Comparison of ENCODE assay signal across 21 cellular contexts in the genomic region with DNA sequence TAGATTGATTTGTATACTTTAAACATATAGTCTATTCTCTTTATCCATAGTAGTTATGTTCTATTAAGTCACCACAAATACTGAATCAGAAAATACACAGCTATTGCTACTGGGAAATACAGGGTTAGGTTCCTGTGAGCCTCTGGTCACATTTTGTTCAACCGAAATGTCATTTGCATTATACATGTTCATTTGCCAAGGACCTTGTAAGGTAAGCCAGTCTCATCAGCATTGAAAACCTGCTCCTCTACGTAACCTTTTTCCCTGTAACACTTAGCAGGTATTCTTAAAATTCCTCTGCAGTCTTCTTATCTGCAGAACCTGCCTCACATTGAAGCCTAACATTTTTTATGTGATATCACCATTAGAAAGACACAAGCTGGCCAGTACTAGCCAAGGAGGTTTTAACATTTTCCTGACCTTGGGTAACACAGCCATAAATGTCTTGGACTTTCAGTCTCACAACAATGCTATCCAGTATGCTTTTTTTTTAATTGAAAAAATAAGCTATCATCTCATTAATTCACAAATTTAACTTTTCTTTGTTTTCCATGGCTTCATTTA.
DNase-seq lines count a peak whose midpoint lies in the region; ATAC-seq and TF ChIP-seq lines count a peak whose summit lies in the region.
"Had no signal": no experiment of that assay in that cellular context is flagged by ENCODE, and none has a peak within 500 bp of the region (broad histone marks: within the 10 kb centered on the region; RNA-seq: fewer than 3 reads in every experiment).

No MANE protein-coding gene starts in this region.

- peaks cover 19% of the 10 kb centered on the region for H3K9me3 Mint-ChIP-seq in stimulated activated effector memory CD8-positive, alpha-beta T cell treated with anti-CD3 and anti-CD28 coated beads, Interleukin-12 subunit alpha, Interleukin-12 subunit beta, amount 100 ng/mL, for 72 hours

- no peaks in the 10 kb centered on the region for H3K4me1 ChIP-seq in right cardiac atrium (ENCODE audit: control insufficient read depth, insufficient read depth, low read length)
- H3K4me1 ChIP-seq in heart left ventricle, result peaks cover 0 to 21% (median 0%) of the 10 kb centered on the region in 12 donors
- H3K4me1 ChIP-seq in right atrium auricular region, result no peaks in the 10 kb centered on the region
- H3K4me1 ChIP-seq: BLaER1 had no signal

- H3K27me3 ChIP-seq in right cardiac atrium (ENCODE audit: control insufficient read depth, insufficient read depth) (no peaks in the 10 kb centered on the region), heart left ventricle (no peaks in the 10 kb centered on the region), right atrium auricular region (no peaks in the 10 kb centered on the region)
- H3K27me3 ChIP-seq: BLaER1 had no signal

- intact Hi-C loops in Right ventricle myocardium inferior (cut with DNase I) (loop anchor here (5.0 kb wide), 1 partner anchor 434 kb away; no protein-coding TSS in a partner anchor), right cardiac atrium (cut with DNase I) (no loop called here), heart left ventricle (cut with DNase I) (loop anchor here in 3 of 10 donors (5.0 to 10.0 kb wide), 3 partner anchors 141 to 434 kb away; no protein-coding TSS in a partner anchor), left ventricle myocardium superior (cut with micrococcal nuclease) (no loop called here)

- ATAC-seq in Right ventricle myocardium inferior (peak; percentile 7), right cardiac atrium (no peak), heart left ventricle (peak; percentile 50 to 63 (median 58)), left ventricle myocardium superior (peak; percentile 56), HG02938 (IDR thresholded peaks at IDR 0.05; ENCODE audit: unreplicated experiment) (no peak)
- no peak for ATAC-seq in stimulated activated effector memory CD8-positive, alpha-beta T cell treated with anti-CD3 and anti-CD28 coated beads, Interleukin-12 subunit alpha, Interleukin-12 subunit beta, amount 100 ng/mL, for 72 hours
- ATAC-seq: CD8-positive, alpha-beta T cell; GM12878 had no signal

- no peaks in the 10 kb centered on the region for H3K36me3 Mint-ChIP-seq in stimulated activated effector memory CD8-positive, alpha-beta T cell treated with anti-CD3 and anti-CD28 coated beads, Interleukin-12 subunit alpha, Interleukin-12 subunit beta, amount 100 ng/mL, for 72 hours
- H3K36me3 Mint-ChIP-seq: CD4-positive, CD25-positive, alpha-beta regulatory T cell; CD8-positive, alpha-beta T cell had no signal

- H3K9me3 ChIP-seq in right cardiac atrium (ENCODE audit: control insufficient read depth, low read length) (no peaks in the 10 kb centered on the region), heart left ventricle (no peaks in the 10 kb centered on the region), right atrium auricular region (no peaks in the 10 kb centered on the region)
- H3K9me3 ChIP-seq: BLaER1 had no signal

- WGBS in right cardiac atrium, result 69% methylated on average over 2 of the region's 2 CpGs
- WGBS in heart left ventricle, 4 donors, result 32 to 49% (median 37%) methylated on average over 2 of the region's 2 CpGs

- no peak for DNase-seq in Right ventricle myocardium inferior (ENCODE audit: missing footprints)
- DNase-seq in right cardiac atrium, result no peak
- DNase-seq in heart left ventricle, result no peak
- no peak for DNase-seq in right atrium auricular region (ENCODE audit: low spot score)
- no peak for DNase-seq in left ventricle myocardium superior
- DNase-seq in stimulated activated effector memory CD8-positive, alpha-beta T cell treated with anti-CD3 and anti-CD28 coated beads, Interleukin-12 subunit alpha, Interleukin-12 subunit beta, amount 100 ng/mL, for 72 hours (ENCODE audit: low spot score in 2 of 2), result no peak
- DNase-seq: CD4-positive, CD25-positive, alpha-beta regulatory T cell; CD8-positive, alpha-beta T cell; DMS 273 treated with DMSO at 0.1 percent for 48 hours; DMS79; EL; GDM1; GM23248; H7; HCEC 1CT had no signal

- H3K4me3 ChIP-seq in right cardiac atrium (ENCODE audit: low read length) (no peak overlapping the region), heart left ventricle (no peak overlapping the region), right atrium auricular region (no peak overlapping the region)
- H3K4me3 ChIP-seq: BLaER1, GM12878, GM23248 had no signal

- TF ChIP-seq CTCF in heart left ventricle (IDR thresholded peaks at IDR 0.05), result no peak
- TF ChIP-seq CTCF in right atrium auricular region (IDR thresholded peaks at IDR 0.05), result no peak

- H3K27ac ChIP-seq in right cardiac atrium (ENCODE audit: low read length) (no peak overlapping the region), heart left ventricle (peak overlapping the region in 8 of 12 donors; percentile 60 to 86 (median 70)), right atrium auricular region (no peak overlapping the region)
- H3K27ac ChIP-seq: 22Rv1, BLaER1, C4-2B, GM23248 had no signal

- no peak for TF ChIP-seq POLR2A in heart left ventricle (IDR thresholded peaks at IDR 0.05)

- H3K36me3 ChIP-seq in heart left ventricle, result no peaks in the 10 kb centered on the region
- no peaks in the 10 kb centered on the region for H3K36me3 ChIP-seq in right atrium auricular region
- H3K36me3 ChIP-seq: BLaER1 had no signal

- no peak overlapping the region for H3K27ac Mint-ChIP-seq in stimulated activated effector memory CD8-positive, alpha-beta T cell treated with anti-CD3 and anti-CD28 coated beads, Interleukin-12 subunit alpha, Interleukin-12 subunit beta, amount 100 ng/mL, for 72 hours
- H3K27ac Mint-ChIP-seq: B cell; CD4-positive, CD25-positive, alpha-beta regulatory T cell; CD8-positive, alpha-beta T cell had no signal

- no peak overlapping the region for H3K4me3 Mint-ChIP-seq in stimulated activated effector memory CD8-positive, alpha-beta T cell treated with anti-CD3 and anti-CD28 coated beads, Interleukin-12 subunit alpha, Interleukin-12 subunit beta, amount 100 ng/mL, for 72 hours
- H3K4me3 Mint-ChIP-seq: B cell; CD4-positive, CD25-positive, alpha-beta regulatory T cell; CD8-positive, alpha-beta T cell had no signal

- no peaks in the 10 kb centered on the region for H3K4me1 Mint-ChIP-seq in stimulated activated effector memory CD8-positive, alpha-beta T cell treated with anti-CD3 and anti-CD28 coated beads, Interleukin-12 subunit alpha, Interleukin-12 subunit beta, amount 100 ng/mL, for 72 hours
- H3K4me1 Mint-ChIP-seq: B cell; CD4-positive, CD25-positive, alpha-beta regulatory T cell had no signal

Comparison
In these comparisons a context has a peak if more than half of its experiments do, and no peak if none do; other contexts are left out.
1. ATAC-seq: peak in Right ventricle myocardium inferior (single experiment), heart left ventricle (4 of 4) and left ventricle myocardium superior (single experiment); none in right cardiac atrium (0 of 2), stimulated activated effector memory CD8-positive, alpha-beta T cell treated with anti-CD3 and anti-CD28 coated beads, Interleukin-12 subunit alpha, Interleukin-12 subunit beta, amount 100 ng/mL, for 72 hours (single experiment) and HG02938 (single experiment).
2. H3K27ac ChIP-seq: peak in heart left ventricle (8 of 12); none in right cardiac atrium (single experiment) and right atrium auricular region (0 of 2).